ENCODE assay signal across 20 cellular contexts in the genomic region with DNA sequence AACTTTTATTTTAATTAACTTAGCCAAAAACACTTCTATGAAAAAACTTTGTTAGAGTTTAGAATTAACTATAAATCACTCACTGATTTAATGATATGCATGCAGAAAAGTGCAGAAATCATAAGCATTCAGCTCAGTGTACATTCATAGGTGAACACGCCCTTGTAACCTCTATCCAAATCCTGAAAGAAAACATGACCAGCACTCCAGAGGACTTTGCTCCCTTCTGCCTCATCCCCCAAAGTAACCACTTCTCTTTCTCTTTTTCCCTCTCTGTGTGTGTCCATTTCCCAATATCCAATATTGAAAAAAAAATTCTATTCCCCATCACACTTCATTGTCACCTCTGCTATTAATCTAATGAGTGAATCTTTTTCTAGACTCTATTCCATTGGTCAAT.
"Had no signal": no experiment of that assay in that cellular context is flagged by ENCODE, and none has a peak within 500 bp of the region (broad histone marks: within the 10 kb centered on the region; RNA-seq: fewer than 3 reads in every experiment).

No MANE protein-coding gene starts in this region.

- H3K36me3 ChIP-seq: left lung, ovary, right atrium auricular region, suprapubic skin, thoracic aorta, tibial artery, upper lobe of right lung had no signal

- H3K9me3 ChIP-seq: left lung, ovary, right atrium auricular region, suprapubic skin, thoracic aorta, tibial artery, upper lobe of right lung had no signal

- H3K27me3 ChIP-seq: left lung, ovary, right atrium auricular region, suprapubic skin, tibial artery, upper lobe of right lung had no signal

- ATAC-seq: left cardiac atrium; left lung; natural killer cell treated with Interleukin-12 subunit alpha and Interleukin-12 subunit beta and Interleukin-15 and Interleukin-18, amount 100 ng/mL, for 72 hours; sciatic nerve; stimulated activated effector memory CD8-positive, alpha-beta T cell treated with anti-CD3 and anti-CD28 coated beads, Interleukin-12 subunit alpha, Interleukin-12 subunit beta, amount 100 ng/mL, for 72 hours; upper lobe of right lung had no signal

- DNase-seq: hippocampal formation; kidney glomerular epithelial cell; left cardiac atrium; left lung; mesendoderm; naive B cell; ovary; stimulated activated CD4-positive, alpha-beta T cell treated with anti-CD3 and anti-CD28 coated beads, Interleukin-4, amount 100 ng/mL, for 24 hours; stimulated activated naive CD4-positive, alpha-beta T cell; tibial artery; trophoblast cell; upper lobe of right lung had no signal

- H3K4me1 ChIP-seq: left lung, tibial artery, upper lobe of right lung had no signal

- H3K4me3 ChIP-seq: left lung, lung, ovary, right atrium auricular region, skin epidermis, suprapubic skin, thoracic aorta, tibial artery, upper lobe of right lung had no signal

- H3K27ac ChIP-seq: left lung, ovary, right atrium auricular region, skin epidermis, suprapubic skin, thoracic aorta, tibial artery, upper lobe of right lung had no signal
